1 cellular context compared by ENCODE assay signal in genomic region chr2:64686283-64686956, GRCh38.
TF ChIP-seq lines count a peak whose summit lies in the region.

No MANE protein-coding gene starts in this region.

TF ChIP-seq in WTC11, 78 proteins besides CTCF, POLR2A, EP300 and RAD21 (continued from another document):
- no peak for TF ChIP-seq ATF6 (CRISPR knock-in tag; IDR thresholded peaks at IDR 0.05)
- TF ChIP-seq SMAD4 (CRISPR knock-in tag; IDR thresholded peaks at IDR 0.05), result no peak
- no peak for TF ChIP-seq TCF7 (CRISPR knock-in tag; IDR thresholded peaks at IDR 0.05; ENCODE audit: low read depth)
- no peak for TF ChIP-seq KAT7 (CRISPR knock-in tag; IDR thresholded peaks at IDR 0.05; ENCODE audit: borderline replicate concordance)
